ENCODE assay signal across 9 cellular contexts in the genomic region with DNA sequence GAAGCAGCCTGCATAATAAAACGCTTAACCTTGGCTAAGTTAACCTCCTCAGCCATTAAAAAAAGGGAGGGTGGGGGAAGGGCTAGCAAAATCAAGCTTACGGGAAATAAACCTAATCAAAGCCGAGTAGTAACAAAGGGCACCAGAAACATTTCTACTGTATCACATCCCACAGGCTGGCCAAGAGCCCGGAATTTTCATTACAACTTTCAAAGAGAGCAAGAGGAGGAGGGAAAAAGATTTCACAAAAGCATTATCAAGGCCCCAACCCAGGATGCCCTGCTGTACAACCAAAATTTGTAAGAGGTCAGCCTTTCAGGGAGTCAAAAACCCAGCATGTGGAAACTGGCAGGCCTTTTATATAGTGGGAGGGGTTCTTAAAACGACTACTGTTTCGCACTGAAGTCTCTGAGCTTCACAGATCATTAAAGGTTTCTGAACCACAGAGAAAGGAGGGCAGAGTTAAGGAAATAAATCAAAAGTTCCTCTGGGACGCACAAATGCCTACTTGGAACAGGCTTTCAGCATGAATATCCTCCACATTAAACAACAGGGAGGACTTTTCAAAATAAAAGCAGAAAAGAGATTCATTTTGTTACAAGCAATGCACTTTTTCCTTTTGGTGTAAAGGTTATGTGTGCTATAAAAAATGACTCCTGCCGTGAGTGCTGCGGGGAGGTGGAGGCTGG.
DNase-seq lines count a peak whose midpoint lies in the region; ATAC-seq, FAIRE-seq and TF ChIP-seq lines count a peak whose summit lies in the region.
"Had no signal": no experiment of that assay in that cellular context is flagged by ENCODE, and none has a peak within 500 bp of the region (broad histone marks: within the 10 kb centered on the region; RNA-seq: fewer than 3 reads in every experiment).

No MANE protein-coding gene starts in this region.

- H4K20me1 ChIP-seq in HepG2 (ENCODE audit: insufficient read depth, low read length) = peaks cover 49% of the 10 kb centered on the region

- DNase-seq in HepG2 (ENCODE audit: low spot score) (no peak), HuH-7.5 (ENCODE audit: low spot score) (no peak), T1000 (lab: John Stamatoyannopoulos, UW) (no peak), NCI-H146 treated with DMSO at 0.1 percent for 48 hours (lab: John Stamatoyannopoulos, UW; ENCODE audit: unreplicated experiment) (no peak)
- DNase-seq in stimulated activated CD4-positive, alpha-beta T cell treated with anti-CD3 and anti-CD28 coated beads, Interleukin-4, amount 100 ng/mL, for 1 hour = no peak

- intact Hi-C loops in HepG2 (cut with micrococcal nuclease; ENCODE audit: unreplicated experiment) = no loop called here

- FAIRE-seq in HepG2 (lab: Jason Lieb, UNC) = no peak
- FAIRE-seq: G401.6 had no signal

- CTCF ChIA-PET in HepG2 (lab: Yijun Ruan, JAX; ENCODE audit: low intra/inter-chr PET ratio, low total read pairs) = no interaction called here

- peak overlapping the region; percentile 72 to 78 for H3K27ac ChIP-seq in liver (ENCODE audit: low read depth in 1 of 2, low read length in 2 of 2)
- H3K27ac ChIP-seq in HepG2 (ENCODE audit: extremely low read length, insufficient read depth, low read length) = no peak overlapping the region
- H3K27ac ChIP-seq in duodenal mucosa (ENCODE audit: low read depth, low read length) = peak overlapping the region; percentile 76
- H3K27ac ChIP-seq in muscle layer of colon (ENCODE audit: low read depth, low read length) = peak overlapping the region; percentile 85

- in situ Hi-C loops in HepG2 (cut with HindIII; ENCODE audit: extremely low pct_ligation_motif_present, low pct_unique_long_range_greater_than_20kb) = no loop called here

- 14% methylated on average over 9 of the region's 9 CpGs for WGBS in liver
- WGBS in HepG2 (ENCODE audit: low lambda C conversion rate) = 97% methylated on average over 9 of the region's 9 CpGs

- H3K9ac ChIP-seq in liver (ENCODE audit: low read depth in 1 of 2, low read length in 2 of 2) (no peak overlapping the region), HepG2 (ENCODE audit: insufficient read depth, low read depth, low read length) (no peak overlapping the region), duodenal mucosa (ENCODE audit: low read depth in 1 of 2, low read length in 2 of 2) (peak overlapping the region; percentile 2 to 50), muscle layer of colon (ENCODE audit: low read length) (peak overlapping the region; percentile 42)

- TF ChIP-seq CTCF in liver (IDR thresholded peaks at IDR 0.05; ENCODE audit: low read depth, low read length, missing input control) (no peak), HepG2 (CRISPR knock-in tag; IDR thresholded peaks at IDR 0.05) (no peak)

- peaks cover 67% of the 10 kb centered on the region for H3K79me2 ChIP-seq in HepG2 (ENCODE audit: insufficient read depth, low read length)

- POLR2A ChIA-PET in HepG2 (lab: Yijun Ruan, JAX) = interaction anchor here (1.0 kb wide), 1 partner anchor 12 kb away, joined by 3 read pairs; no protein-coding TSS in a partner anchor

- TF ChIP-seq POLR2A in HepG2 (IDR thresholded peaks at IDR 0.05; ENCODE audit: insufficient read depth in 1 of 2, low read depth in 2 of 2, low read length in 2 of 2) = no peak

- no TSS peak for BruUV-seq in HepG2 (replicated peaks; lab: Mats Ljungman, UMichigan)

- H3K4me2 ChIP-seq in HepG2 (ENCODE audit: low read depth, low read length) = no peak overlapping the region

- H3K4me1 ChIP-seq in liver (ENCODE audit: control insufficient read depth in 4 of 4, insufficient read depth in 4 of 4, low read length in 3 of 4) (peaks cover 14 to 61% (median 55%) of the 10 kb centered on the region in 4 donors), HepG2 (ENCODE audit: insufficient read depth, low read length) (peaks cover 19% of the 10 kb centered on the region), duodenal mucosa (ENCODE audit: control insufficient read depth in 1 of 2, insufficient read depth in 2 of 2, low read length in 2 of 2) (peaks cover 66 to 77% of the 10 kb centered on the region in 2 donors), muscle layer of colon (ENCODE audit: insufficient read depth, low read length) (peaks cover 70% of the 10 kb centered on the region)

- H3K9me3 ChIP-seq in liver (ENCODE audit: control insufficient read depth in 4 of 4, low read length in 3 of 4) (no peaks in the 10 kb centered on the region), HepG2 (ENCODE audit: low read length) (no peaks in the 10 kb centered on the region), duodenal mucosa (ENCODE audit: control insufficient read depth in 1 of 2, low read length in 2 of 2) (no peaks in the 10 kb centered on the region), muscle layer of colon (ENCODE audit: low read length) (no peaks in the 10 kb centered on the region)

- TF ChIP-seq EP300 in HepG2 (IDR thresholded peaks at IDR 0.05; ENCODE audit: low read depth in 2 of 2, low read length in 2 of 2) (no peak), HepG2 (CRISPR knock-in tag; IDR thresholded peaks at IDR 0.05; ENCODE audit: borderline replicate concordance) (no peak)

- H2AFZ ChIP-seq in HepG2 (ENCODE audit: low read length) = no peak overlapping the region

- H3K36me3 ChIP-seq in liver (ENCODE audit: control insufficient read depth in 4 of 4, insufficient read depth in 3 of 4, low read depth in 1 of 4, low read length in 3 of 4) (peaks cover 0 to 6% (median 4%) of the 10 kb centered on the region in 4 donors), HepG2 (replicated peaks in 1 of 2; ENCODE audit: control insufficient read depth in 1 of 2, insufficient read depth in 2 of 2, low read length in 2 of 2) (peaks cover 15 to 55% of the 10 kb centered on the region in 2 experiments), duodenal mucosa (ENCODE audit: control insufficient read depth in 1 of 2, insufficient read depth in 2 of 2, low read length in 2 of 2) (peaks cover 0 to 27% of the 10 kb centered on the region in 2 donors), muscle layer of colon (ENCODE audit: insufficient read depth, low read length) (no peaks in the 10 kb centered on the region)

- H3K27me3 ChIP-seq in liver (ENCODE audit: control insufficient read depth in 4 of 4, insufficient read depth in 4 of 4, low read length in 3 of 4) = no peaks in the 10 kb centered on the region
- H3K27me3 ChIP-seq in HepG2 (ENCODE audit: control insufficient read depth in 1 of 2, insufficient read depth in 2 of 2, low read length in 2 of 2) = no peaks in the 10 kb centered on the region
- H3K27me3 ChIP-seq in duodenal mucosa (ENCODE audit: control insufficient read depth in 1 of 2, insufficient read depth in 2 of 2, low read length in 2 of 2) = no peaks in the 10 kb centered on the region
- no peaks in the 10 kb centered on the region for H3K27me3 ChIP-seq in muscle layer of colon (ENCODE audit: control insufficient read depth in 1 of 2, insufficient read depth in 2 of 2, low read length in 2 of 2)

- H3K4me3 ChIP-seq in liver (ENCODE audit: low read depth in 1 of 3, low read length in 3 of 3) (no peak overlapping the region), HepG2 (replicated peaks in 1 of 3; ENCODE audit: insufficient read depth in 1 of 3, low read depth in 2 of 3, low read length in 3 of 3) (no peak overlapping the region), duodenal mucosa (ENCODE audit: low read depth in 1 of 2, low read length in 2 of 2) (peak overlapping the region in 1 of 2 donors; percentile 42), muscle layer of colon (ENCODE audit: low read depth in 1 of 2, low read length in 2 of 2) (peak overlapping the region in 1 of 2 donors; percentile 46)

- TF ChIP-seq RAD21 in liver (IDR thresholded peaks at IDR 0.05) (peak; percentile 55 to 61), HepG2 (CRISPR knock-in tag; IDR thresholded peaks at IDR 0.05) (no peak)

- ATAC-seq in HepG2 = no peak

TF ChIP-seq in liver, 16 proteins besides CTCF, POLR2A, EP300 and RAD21 (continues in another document):
- TF ChIP-seq FOXA2 (IDR thresholded peaks at IDR 0.05) = no peak
- TF ChIP-seq, protein P1, sequence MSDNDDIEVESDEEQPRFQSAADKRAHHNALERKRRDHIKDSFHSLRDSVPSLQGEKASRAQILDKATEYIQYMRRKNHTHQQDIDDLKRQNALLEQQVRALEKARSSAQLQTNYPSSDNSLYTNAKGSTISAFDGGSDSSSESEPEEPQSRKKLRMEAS (IDR thresholded peaks at IDR 0.05) = peak; percentile 82
- TF ChIP-seq GABPA (IDR thresholded peaks at IDR 0.05 in 1 of 2, conservative IDR thresholded peaks at IDR 0.05 in 1 of 2) = peak in 1 of 2 donors; percentile 50
- peak; percentile 20 to 78 for TF ChIP-seq JUND (IDR thresholded peaks at IDR 0.05)
- TF ChIP-seq SP1 (IDR thresholded peaks at IDR 0.05) = peak; percentile 90
- peak; percentile 36 for TF ChIP-seq HNF4G (IDR thresholded peaks at IDR 0.05)

TF ChIP-seq in HepG2, 621 proteins besides CTCF, POLR2A, EP300 and RAD21 (continues in another document):
- TF ChIP-seq SNAI1 (CRISPR knock-in tag; IDR thresholded peaks at IDR 0.05; ENCODE audit: borderline replicate concordance) = no peak
- TF ChIP-seq ONECUT2 (CRISPR knock-in tag; IDR thresholded peaks at IDR 0.05) = no peak
- TF ChIP-seq ZNF292 (CRISPR knock-in tag; IDR thresholded peaks at IDR 0.05; ENCODE audit: borderline replicate concordance, low read depth) = no peak
- TF ChIP-seq HDAC2 (CRISPR knock-in tag; IDR thresholded peaks at IDR 0.05) = no peak
- no peak for TF ChIP-seq MYNN (CRISPR knock-in tag; IDR thresholded peaks at IDR 0.05; ENCODE audit: low read depth)
- no peak for TF ChIP-seq POLR2AphosphoS5 (IDR thresholded peaks at IDR 0.05; ENCODE audit: low read depth, low read length)
- no peak for TF ChIP-seq ZNF430 (CRISPR knock-in tag; IDR thresholded peaks at IDR 0.05)
- no peak for TF ChIP-seq KLF9 (CRISPR knock-in tag; IDR thresholded peaks at IDR 0.05; ENCODE audit: low read depth)
- no peak for TF ChIP-seq NRL (CRISPR knock-in tag; IDR thresholded peaks at IDR 0.05; ENCODE audit: borderline replicate concordance)
- no peak for TF ChIP-seq GLI4 (CRISPR knock-in tag; IDR thresholded peaks at IDR 0.05; ENCODE audit: borderline replicate concordance)
- TF ChIP-seq MEIS2 (CRISPR knock-in tag; IDR thresholded peaks at IDR 0.05) = no peak
- TF ChIP-seq, protein P2, sequence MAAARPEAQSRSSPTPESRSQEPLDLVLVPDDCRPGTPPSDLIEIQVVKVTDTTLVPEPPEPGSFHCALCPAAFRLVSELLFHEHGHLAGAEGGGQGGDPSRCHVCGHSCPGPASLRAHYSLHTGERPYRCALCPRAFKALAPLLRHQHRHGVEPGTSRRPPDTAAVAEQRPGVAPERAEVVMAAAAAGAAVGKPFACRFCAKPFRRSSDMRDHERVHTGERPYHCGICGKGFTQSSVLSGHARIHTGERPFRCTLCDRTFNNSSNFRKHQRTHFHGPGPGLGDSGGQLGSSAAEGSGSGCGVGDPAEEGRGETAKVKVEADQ (CRISPR knock-in tag; IDR thresholded peaks at IDR 0.05; ENCODE audit: borderline replicate concordance) = no peak
- TF ChIP-seq ZNF678 (CRISPR knock-in tag; IDR thresholded peaks at IDR 0.05) = no peak

Comparison
In these comparisons a context has a peak if more than half of its experiments do, and no peak if none do; other contexts are left out.
1. H3K9ac ChIP-seq: peak in duodenal mucosa (2 of 2) and muscle layer of colon (single experiment); none in liver (0 of 2) and HepG2 (single experiment).